24 cellular contexts compared by ENCODE assay signal in genomic region chr3:100533176-100533575, GRCh38. TPM values are rescaled to one million over a fixed set of nuclear protein-coding genes. Genes with fewer than 3 reads are reported as not detected.
DNase-seq lines count a peak whose midpoint lies in the region; ATAC-seq, FAIRE-seq and TF ChIP-seq lines count a peak whose summit lies in the region.
"Had no signal": no experiment of that assay in that cellular context is flagged by ENCODE, and none has a peak within 500 bp of the region (broad histone marks: within the 10 kb centered on the region; RNA-seq: fewer than 3 reads in every experiment).

No MANE protein-coding gene starts in this region.

- no peak overlapping the region for H3K23ac ChIP-seq in H1 (ENCODE audit: insufficient read length)
- no peak overlapping the region for H3K23ac ChIP-seq in trophoblast cell (ENCODE audit: low read length)

- CTCF ChIA-PET in H1 (lab: Charles Lee; ENCODE audit: partially characterized antibody) = interaction anchor here (0.7 to 1.3 kb wide), 2 partner anchors 56 to 76 kb away, joined by 5 read pairs; no protein-coding TSS in a partner anchor

- H3K9me3 ChIP-seq in H1 (ENCODE audit: insufficient read depth in 2 of 2, low read depth in 1 of 2, low read length in 1 of 2) (no peaks in the 10 kb centered on the region), trophoblast cell (ENCODE audit: insufficient read depth, low read depth, low read length) (no peaks in the 10 kb centered on the region), lower lobe of right lung (no peaks in the 10 kb centered on the region)

- H3K56ac ChIP-seq in H1 (replicated peaks; ENCODE audit: insufficient read length, low read depth, low read length) = no peak overlapping the region

- TF ChIP-seq POLR2A in H1 (IDR thresholded peaks at IDR 0.05; ENCODE audit: control extremely low read depth in 1 of 2, low read depth in 2 of 2, low read length in 2 of 2) = no peak

- no peak overlapping the region for H3K9ac ChIP-seq in H1 (replicated peaks in 1 of 4; ENCODE audit: extremely low read depth in 1 of 4, low read depth in 3 of 4, low read length in 3 of 4)
- H3K9ac ChIP-seq in trophoblast cell (ENCODE audit: low read length) = no peak overlapping the region

- no peak overlapping the region for H2BK15ac ChIP-seq in H1 (ENCODE audit: low read length)

- no peak overlapping the region for H3K4me2 ChIP-seq in H1 (ENCODE audit: insufficient read depth in 1 of 2, low read depth in 2 of 2, low read length in 2 of 2)
- no peak overlapping the region for H3K4me2 ChIP-seq in trophoblast cell (ENCODE audit: low read length)

- H3K36me3 ChIP-seq in H1 (ENCODE audit: control insufficient read depth in 2 of 4, insufficient read depth in 4 of 4, low read length in 3 of 4) (no peaks in the 10 kb centered on the region), trophoblast cell (ENCODE audit: control insufficient read depth in 1 of 2, insufficient read depth in 2 of 2, low read length in 2 of 2) (no peaks in the 10 kb centered on the region), lower lobe of right lung (no peaks in the 10 kb centered on the region)
- H3K36me3 ChIP-seq: WERI-Rb-1 had no signal

- TF ChIP-seq EP300 in H1 (IDR thresholded peaks at IDR 0.05; ENCODE audit: borderline replicate concordance in 1 of 2, low read depth in 2 of 2, low read length in 2 of 2) = no peak

- H3K14ac ChIP-seq in H1 (ENCODE audit: insufficient read length) = no peak overlapping the region
- no peak overlapping the region for H3K14ac ChIP-seq in trophoblast cell (ENCODE audit: low read length)

- no peak overlapping the region for H3K4ac ChIP-seq in H1 (replicated peaks; ENCODE audit: insufficient read length, low read depth, low read length)
- H3K4ac ChIP-seq in trophoblast cell (ENCODE audit: low read depth, low read length) = no peak overlapping the region

- no peaks in the 10 kb centered on the region for H4K20me1 ChIP-seq in H1 (replicated peaks in 1 of 2; ENCODE audit: control insufficient read depth in 1 of 2, insufficient read depth in 2 of 2, low read length in 2 of 2)

- TF ChIP-seq CTCF in AG09319 (IDR thresholded peaks at IDR 0.05; ENCODE audit: low read depth, low read length) (no peak), H1 (IDR thresholded peaks at IDR 0.05; ENCODE audit: control extremely low read depth in 1 of 3, insufficient read depth in 1 of 3, low read depth in 1 of 3, low read length in 3 of 3) (no peak), lower lobe of right lung (IDR thresholded peaks at IDR 0.05) (no peak)

- H3K27me3 ChIP-seq in H1 (replicated peaks in 1 of 4; ENCODE audit: control insufficient read depth in 3 of 4, extremely low read depth in 1 of 4, insufficient read depth in 3 of 4, low read length in 3 of 4) (no peaks in the 10 kb centered on the region), trophoblast cell (ENCODE audit: insufficient read depth, low read length) (no peaks in the 10 kb centered on the region), lower lobe of right lung (ENCODE audit: low read depth) (no peaks in the 10 kb centered on the region)

- H3K18ac ChIP-seq in H1 (ENCODE audit: extremely low read depth, low read length) (no peak overlapping the region), trophoblast cell (ENCODE audit: low read length) (peak overlapping the region; percentile 64)

- 90% methylated on average over 3 of the region's 3 CpGs; no CpG with 5 or more reads in 1 of the 2 experiments for WGBS in H1 (ENCODE audit: extremely low coverage in 1 of 2, insufficient coverage in 1 of 2, insufficient read length in 1 of 2, insufficient replicate concordance in 2 of 2, low coverage in 1 of 2, low lambda C conversion rate in 2 of 2, missing lambda C conversion rate in 1 of 2), 2 experiments
- WGBS in trophoblast cell (ENCODE audit: extremely low coverage, insufficient coverage, insufficient read length) = no CpG with 5 or more reads among the region's 3 CpGs

- H2AFZ ChIP-seq in H1 (ENCODE audit: low read length) (no peak overlapping the region), trophoblast cell (ENCODE audit: insufficient read depth, low read length, poor library complexity) (no peak overlapping the region)

- no peak overlapping the region for H2BK20ac ChIP-seq in H1 (ENCODE audit: low read length)

- no peak for FAIRE-seq in H1 (lab: Jason Lieb, UNC)
- FAIRE-seq: bronchial epithelial cell, G401.6 had no signal

- 0 out of 2 replicates have a peak overlapping the region, but pooled peaks have one; percentile 56 for H2AK5ac ChIP-seq in H1 (ENCODE audit: low read depth, low read length)
- peak overlapping the region; percentile 18 for H2AK5ac ChIP-seq in trophoblast cell (ENCODE audit: low read length)

- H3K79me1 ChIP-seq in H1 (ENCODE audit: low read depth, low read length) (no peaks in the 10 kb centered on the region), trophoblast cell (ENCODE audit: low read length) (peaks cover 9% of the 10 kb centered on the region)

- H2BK12ac ChIP-seq in H1 (ENCODE audit: low read depth, low read length) (no peak overlapping the region), trophoblast cell (ENCODE audit: low read length) (peak overlapping the region; percentile 92)

- no peak overlapping the region for H4K12ac ChIP-seq in trophoblast cell (ENCODE audit: low read depth, low read length)

- H3K27ac ChIP-seq in H1 (ENCODE audit: low read depth, low read length) (no peak overlapping the region), trophoblast cell (ENCODE audit: low read depth, low read length) (peak overlapping the region; percentile 24), lower lobe of right lung (no peak overlapping the region)
- H3K27ac ChIP-seq: C4-2B, WERI-Rb-1 had no signal

- no peak for ATAC-seq in lower lobe of right lung
- ATAC-seq: activated naive CD4-positive, alpha-beta T cell treated with anti-CD3 and anti-CD28 coated beads, Interleukin-2, amount 50 U/mL, for 72 hours had no signal

- H4K5ac ChIP-seq in H1 (ENCODE audit: insufficient read length, low read depth, low read length) = no peak overlapping the region

- no peak overlapping the region for H3K4me3 ChIP-seq in H1 (ENCODE audit: extremely low read depth in 1 of 4, insufficient read depth in 2 of 4, low read depth in 3 of 4, low read length in 4 of 4)
- H3K4me3 ChIP-seq in trophoblast cell (ENCODE audit: low read depth, low read length) = no peak overlapping the region
- H3K4me3 ChIP-seq in lower lobe of right lung = no peak overlapping the region

- H3K79me2 ChIP-seq in H1 (ENCODE audit: control insufficient read depth in 1 of 2, insufficient read depth in 2 of 2, low read length in 2 of 2) = no peaks in the 10 kb centered on the region
- no peaks in the 10 kb centered on the region for H3K79me2 ChIP-seq in trophoblast cell (ENCODE audit: control insufficient read depth, insufficient read depth, low read length, poor library complexity)

- intact Hi-C loops in lower lobe of right lung (cut with DNase I) = no loop called here

- TF ChIP-seq RAD21 in H1 (IDR thresholded peaks at IDR 0.05 in 1 of 2, conservative IDR thresholded peaks at IDR 0.05 in 1 of 2; ENCODE audit: low read depth in 2 of 2, low read length in 2 of 2) = no peak

- H4K91ac ChIP-seq in H1 (replicated peaks; ENCODE audit: insufficient read length, low read length) (no peak overlapping the region), trophoblast cell (ENCODE audit: low read depth, low read length) (peak overlapping the region; percentile 70)

- H4K8ac ChIP-seq in H1 (ENCODE audit: extremely low read depth, insufficient read depth, low read length) (no peak overlapping the region), trophoblast cell (ENCODE audit: low read depth, low read length) (peak overlapping the region; percentile 6)

- H3K4me1 ChIP-seq in H1 (replicated peaks in 1 of 4; ENCODE audit: control insufficient read depth in 3 of 4, insufficient read depth in 4 of 4, low read length in 3 of 4) (no peaks in the 10 kb centered on the region), trophoblast cell (ENCODE audit: control insufficient read depth in 1 of 2, insufficient read depth in 2 of 2, low read length in 2 of 2) (peaks cover 7 to 20% of the 10 kb centered on the region in 2 experiments), lower lobe of right lung (no peaks in the 10 kb centered on the region)

- DNase-seq in AG09319 (ENCODE audit: extremely low read depth, low read depth) (peak; percentile 56), GM04504 (ENCODE audit: low read depth) (peak; percentile 92), H1 (ENCODE audit: low read depth in 1 of 2, low spot score in 2 of 2) (no peak), trophoblast cell (peak; percentile 76 to 84), lower lobe of right lung (no peak), NCI-H1092 (lab: John Stamatoyannopoulos, UW) (no peak), NCI-H1436 (lab: John Stamatoyannopoulos, UW) (no peak)
- DNase-seq: activated CD4-positive, alpha-beta T cell treated with anti-CD3 and anti-CD28 coated beads for 4 hours; activated CD8-positive, alpha-beta memory T cell treated with anti-CD3 and anti-CD28 coated beads for 24 hours; activated T-cell treated with anti-CD3 and anti-CD28 coated beads for 4 hours; anterior cingulate cortex; COR-L47; GOT3; Kasumi-1; NCI-H1417 treated with DMSO at 0.1 percent for 48 hours; NCI-H446; NCI-H748 treated with DMSO at 0.1 percent for 48 hours; stimulated activated CD4-positive, alpha-beta T cell treated with anti-CD3 and anti-CD28 coated beads, Interleukin-1b, Interleukin-23, amount 100 ng/mL, for 48 hours; stimulated activated naive CD4-positive, alpha-beta T cell treated with Interleukin-2 at 50 U/mL for 16 hours; WERI-Rb-1 had no signal

- no peaks in the 10 kb centered on the region for H3K23me2 ChIP-seq in H1 (ENCODE audit: low read depth, low read length)

- POLR2A ChIA-PET in H1 (lab: Charles Lee; ENCODE audit: partially characterized antibody) = interaction anchor here (1.1 kb wide), 1 partner anchor 29 kb away, joined by 3 read pairs; no protein-coding TSS in a partner anchor

- H2BK120ac ChIP-seq in H1 (replicated peaks; ENCODE audit: low read depth, low read length) (no peak overlapping the region), trophoblast cell (ENCODE audit: insufficient read depth, low read length, poor library complexity) (no peak overlapping the region)

- H2BK5ac ChIP-seq in H1 (ENCODE audit: low read depth, low read length) = no peak overlapping the region
- peak overlapping the region; percentile 36 for H2BK5ac ChIP-seq in trophoblast cell (ENCODE audit: low read depth, low read length, poor library complexity)

TF ChIP-seq in H1, 55 proteins besides CTCF, POLR2A, EP300 and RAD21 (continues in another document):
- TF ChIP-seq JUN (IDR thresholded peaks at IDR 0.05; ENCODE audit: low read depth, low read length) = no peak

RNA-seq across cellular contexts. Expression of gene TMEM45A, which starts 40.8 kb away (rescaled TPM):
- total RNA-seq in H1 (2021; fragmentation: NEBNext Ultra II Directional; extraction: Animal tissue kit (Norgen Biotek cat#: 25700)) = 12.3 and 12.9 TPM in 2 replicates
- 6.9 and 14.2 TPM in 2 replicates for polyA plus RNA-seq in H1 (2011; rRNA removed)
- polyA plus RNA-seq in H1 (2011; cell fraction: cytosol; rRNA removed) = 12.0 TPM
- 2.6 TPM for polyA plus RNA-seq in H1 (2011; cell fraction: nucleus; rRNA removed)
- 10.3 to 17.0 TPM (median 11.2 TPM) in 4 replicates for polyA plus RNA-seq in H1 (2012, experiment 1 of 2)
- 7.0 TPM for polyA plus RNA-seq in H1 (2012, experiment 2 of 2)
- 15.7 TPM for polyA plus RNA-seq in H1 (2013, experiment 1 of 2)
- polyA plus RNA-seq in H1 (2013, experiment 2 of 2) = 15.6 TPM
- 9.6 and 10.0 TPM in 2 replicates for polyA minus RNA-seq in H1 (2011; rRNA and poly(A)+ RNA removed)
- polyA minus RNA-seq in H1 (2011; cell fraction: cytosol; rRNA and poly(A)+ RNA removed) = 4.4 TPM
- 4.7 TPM for polyA minus RNA-seq in H1 (2011; cell fraction: nucleus; rRNA and poly(A)+ RNA removed)
- 8.2 and 8.7 TPM in 2 replicates for polyA plus RNA-seq in trophoblast cell (2013)
- total RNA-seq in lower lobe of right lung = 17.2 TPM

Comparison
In these comparisons a context has a peak if more than half of its experiments do, and no peak if none do; other contexts are left out.
1. DNase-seq: peak in AG09319 (single experiment), GM04504 (single experiment) and trophoblast cell (2 of 2); none in H1 (0 of 2), lower lobe of right lung (single experiment), NCI-H1092 (single experiment) and NCI-H1436 (single experiment).